In genomic region chr15:52527898-52528464, GRCh38 we compare ENCODE assay signal across 8 cellular contexts. TPM values are rescaled to one million over a fixed set of nuclear protein-coding genes. Genes with fewer than 3 reads are reported as not detected.
DNase-seq lines count a peak whose midpoint lies in the region; ATAC-seq and TF ChIP-seq lines count a peak whose summit lies in the region.

No MANE protein-coding gene starts in this region.

- peak overlapping the region; percentile 97 for H3K4me3 Mint-ChIP-seq in activated CD8-positive, alpha-beta memory T cell treated with anti-CD3 and anti-CD28 coated beads, Interleukin-2, amount 10 ng/mL, durations not matched to agents 7 days and 5 days
- H3K4me3 Mint-ChIP-seq in endodermal cell = peak overlapping the region; percentile 80
- H3K4me3 Mint-ChIP-seq in stimulated activated naive B cell treated with anti-CD40 and anti-IgM and Interleukin-4, amounts not matched to agents 10 μg/mL and 1 μg/mL and 100 μg/mL, for 72 hours = peak overlapping the region; percentile 91 to 92

- H3K27ac ChIP-seq in endodermal cell (ENCODE audit: low read depth, low read length) = no peak overlapping the region

- H3K27ac Mint-ChIP-seq in activated CD8-positive, alpha-beta memory T cell treated with anti-CD3 and anti-CD28 coated beads, Interleukin-2, amount 10 ng/mL, durations not matched to agents 7 days and 5 days = peak overlapping the region; percentile 85
- H3K27ac Mint-ChIP-seq in endodermal cell = peak overlapping the region; percentile 78
- H3K27ac Mint-ChIP-seq in stimulated activated naive B cell treated with anti-CD40 and anti-IgM and Interleukin-4, amounts not matched to agents 10 μg/mL and 1 μg/mL and 100 μg/mL, for 72 hours = peak overlapping the region; percentile 88

- no peak for TF ChIP-seq CTCF in AG04449 (IDR thresholded peaks at IDR 0.05; ENCODE audit: insufficient read depth, low read length, missing control alignments)
- no peak for TF ChIP-seq CTCF in endodermal cell (conservative IDR thresholded peaks at IDR 0.05)

- H3K4me3 ChIP-seq in AG04449 (ENCODE audit: low read depth, low read length) (peak overlapping the region; percentile 74), MG63 (peak overlapping the region; percentile 66), endodermal cell (ENCODE audit: low read length) (peak overlapping the region; percentile 82)

- H3K4me1 Mint-ChIP-seq in activated CD8-positive, alpha-beta memory T cell treated with anti-CD3 and anti-CD28 coated beads, Interleukin-2, amount 10 ng/mL, durations not matched to agents 7 days and 5 days = peaks cover 34% of the 10 kb centered on the region
- H3K4me1 Mint-ChIP-seq in endodermal cell = peaks cover 15% of the 10 kb centered on the region
- peaks cover 25 to 47% of the 10 kb centered on the region in 2 donors for H3K4me1 Mint-ChIP-seq in stimulated activated naive B cell treated with anti-CD40 and anti-IgM and Interleukin-4, amounts not matched to agents 10 μg/mL and 1 μg/mL and 100 μg/mL, for 72 hours

- WGBS in endodermal cell (ENCODE audit: insufficient coverage in 1 of 2, insufficient read length in 1 of 2), 2 experiments = 2 to 6% methylated on average over 21 to 24 of the region's 24 CpGs

- H3K27me3 ChIP-seq in MG63 (peaks cover 47% of the 10 kb centered on the region), endodermal cell (ENCODE audit: control insufficient read depth, insufficient read depth, low read length, poor library complexity, severe bottlenecking) (peaks cover 56% of the 10 kb centered on the region)

- no peaks in the 10 kb centered on the region for H3K36me3 ChIP-seq in MG63
- no peaks in the 10 kb centered on the region for H3K36me3 ChIP-seq in endodermal cell (ENCODE audit: control insufficient read depth, insufficient read depth, low read length)

- no peaks in the 10 kb centered on the region for H3K4me1 ChIP-seq in endodermal cell (ENCODE audit: control insufficient read depth, insufficient read depth, low read length)

- no peaks in the 10 kb centered on the region for H3K27me3 Mint-ChIP-seq in activated CD8-positive, alpha-beta memory T cell treated with anti-CD3 and anti-CD28 coated beads, Interleukin-2, amount 10 ng/mL, durations not matched to agents 7 days and 5 days
- peaks cover 55% of the 10 kb centered on the region for H3K27me3 Mint-ChIP-seq in endodermal cell (ENCODE audit: insufficient read depth)
- peaks cover 0 to 3% of the 10 kb centered on the region in 2 donors for H3K27me3 Mint-ChIP-seq in stimulated activated naive B cell treated with anti-CD40 and anti-IgM and Interleukin-4, amounts not matched to agents 10 μg/mL and 1 μg/mL and 100 μg/mL, for 72 hours

- H3K9me3 Mint-ChIP-seq in activated CD8-positive, alpha-beta memory T cell treated with anti-CD3 and anti-CD28 coated beads, Interleukin-2, amount 10 ng/mL, durations not matched to agents 7 days and 5 days (ENCODE audit: low read depth) = no peaks in the 10 kb centered on the region
- H3K9me3 Mint-ChIP-seq in endodermal cell = no peaks in the 10 kb centered on the region
- no peaks in the 10 kb centered on the region for H3K9me3 Mint-ChIP-seq in stimulated activated naive B cell treated with anti-CD40 and anti-IgM and Interleukin-4, amounts not matched to agents 10 μg/mL and 1 μg/mL and 100 μg/mL, for 72 hours

- CTCF ChIA-PET in AG04449 (lab: Yijun Ruan, JAX) = interaction anchor here (0.7 to 1.7 kb wide), 3 partner anchors 18 to 172 kb away, joined by 3 to 7 read pairs (median 3); no protein-coding TSS in a partner anchor
- CTCF ChIA-PET in activated CD8-positive, alpha-beta memory T cell treated with anti-CD3 and anti-CD28 coated beads, Interleukin-2, amount 10 ng/mL, durations not matched to agents 7 days and 5 days (lab: Charles Lee) = interaction anchor here (1.0 to 2.2 kb wide), 12 partner anchors 24 to 271 kb away, joined by 3 to 13 read pairs (median 4); no protein-coding TSS in a partner anchor

- H3K9ac ChIP-seq in endodermal cell (ENCODE audit: extremely low read depth, low read length, poor library complexity, severe bottlenecking) = peak overlapping the region; percentile 30

- peak; percentile 4 for ATAC-seq in GM18909 (IDR thresholded peaks at IDR 0.05; ENCODE audit: poor library complexity, unreplicated experiment)
- ATAC-seq in activated CD8-positive, alpha-beta memory T cell treated with anti-CD3 and anti-CD28 coated beads, Interleukin-2, amount 10 ng/mL, durations not matched to agents 7 days and 5 days = peak; percentile 4
- peak; percentile 6 to 14 for ATAC-seq in stimulated activated naive B cell treated with anti-CD40 and anti-IgM and Interleukin-4, amounts not matched to agents 10 μg/mL and 1 μg/mL and 100 μg/mL, for 72 hours (replicated peaks)

- DNase-seq in AG04449 (ENCODE audit: low read depth, low spot score) (no peak), MG63 (peak; percentile 23), endodermal cell (no peak), mucosa of gallbladder (ENCODE audit: low spot score) (peak; percentile 11), NCI-H774 (lab: John Stamatoyannopoulos, UW) (no peak)
- DNase-seq in activated CD8-positive, alpha-beta memory T cell treated with anti-CD3 and anti-CD28 coated beads, Interleukin-2, amount 10 ng/mL, durations not matched to agents 7 days and 5 days = peak; percentile 65
- no peak for DNase-seq in stimulated activated naive B cell treated with anti-CD40 and anti-IgM and Interleukin-4, amounts not matched to agents 10 μg/mL and 1 μg/mL and 100 μg/mL, for 72 hours

- POLR2A ChIA-PET in AG04449 (lab: Yijun Ruan, JAX) = interaction anchor here (0.6 kb wide), 1 partner anchor 33 kb away, joined by 5 read pairs; no protein-coding TSS in a partner anchor

- H3K9me3 ChIP-seq in MG63 = no peaks in the 10 kb centered on the region
- H3K9me3 ChIP-seq in endodermal cell (ENCODE audit: control insufficient read depth, low read length) = no peaks in the 10 kb centered on the region

- H3K36me3 Mint-ChIP-seq in activated CD8-positive, alpha-beta memory T cell treated with anti-CD3 and anti-CD28 coated beads, Interleukin-2, amount 10 ng/mL, durations not matched to agents 7 days and 5 days = peaks cover 2% of the 10 kb centered on the region
- no peaks in the 10 kb centered on the region for H3K36me3 Mint-ChIP-seq in endodermal cell (ENCODE audit: low read depth)
- H3K36me3 Mint-ChIP-seq in stimulated activated naive B cell treated with anti-CD40 and anti-IgM and Interleukin-4, amounts not matched to agents 10 μg/mL and 1 μg/mL and 100 μg/mL, for 72 hours = peaks cover 0 to 2% of the 10 kb centered on the region in 2 donors

RNA-seq across cellular contexts. Expression of gene MYO5A, which starts 0.7 kb away (rescaled TPM):
- 8.4 and 14.5 TPM in 2 replicates for total RNA-seq in MG63 (2014; rRNA removed; shearing (Covaris generic); ENCODE audit: low replicate concordance)
- total RNA-seq in activated CD8-positive, alpha-beta memory T cell treated with anti-CD3 and anti-CD28 coated beads, Interleukin-2, amount 10 ng/mL, durations not matched to agents 7 days and 5 days = 10 to 100 TPM; 30.3 to 43.2 TPM
- total RNA-seq in endodermal cell (10 to 100 TPM; 10.0 to 13.1 TPM), mucosa of gallbladder (12.5 TPM)
- 9.8 TPM for polyA plus RNA-seq in endodermal cell (2013, experiment 1 of 2)
- 9.4 TPM for polyA plus RNA-seq in endodermal cell (2013, experiment 2 of 2)

RNA-seq across cellular contexts. Expression of gene ARPP19, which starts 40.8 kb away (rescaled TPM):
- total RNA-seq in MG63 (2014; rRNA removed; shearing (Covaris generic); ENCODE audit: low replicate concordance) = 43.1 and 105 TPM in 2 replicates
- total RNA-seq in activated CD8-positive, alpha-beta memory T cell treated with anti-CD3 and anti-CD28 coated beads, Interleukin-2, amount 10 ng/mL, durations not matched to agents 7 days and 5 days = 100 to 1,000 TPM; 167 to 174 TPM
- 100 to 1,000 TPM; 188 to 219 TPM for total RNA-seq in endodermal cell
- polyA plus RNA-seq in endodermal cell (2013, experiment 1 of 2) = 178 TPM
- 162 TPM for polyA plus RNA-seq in endodermal cell (2013, experiment 2 of 2)
- 132 TPM for total RNA-seq in mucosa of gallbladder

Comparison
In these comparisons a context has a peak if more than half of its experiments do, and no peak if none do; other contexts are left out.
1. DNase-seq: peak in MG63 (single experiment), activated CD8-positive, alpha-beta memory T cell treated with anti-CD3 and anti-CD28 coated beads, Interleukin-2, amount 10 ng/mL, durations not matched to agents 7 days and 5 days (single experiment) and mucosa of gallbladder (single experiment); none in AG04449 (single experiment), endodermal cell (single experiment), stimulated activated naive B cell treated with anti-CD40 and anti-IgM and Interleukin-4, amounts not matched to agents 10 μg/mL and 1 μg/mL and 100 μg/mL, for 72 hours (single experiment) and NCI-H774 (single experiment).
2. Peak in every context shown above with its lines, with median percentiles within 50 percentile points of each other: H3K4me3 ChIP-seq, ATAC-seq, H3K27ac Mint-ChIP-seq and H3K4me3 Mint-ChIP-seq.